Comparison of ENCODE assay signal across 11 cellular contexts in the genomic region with DNA sequence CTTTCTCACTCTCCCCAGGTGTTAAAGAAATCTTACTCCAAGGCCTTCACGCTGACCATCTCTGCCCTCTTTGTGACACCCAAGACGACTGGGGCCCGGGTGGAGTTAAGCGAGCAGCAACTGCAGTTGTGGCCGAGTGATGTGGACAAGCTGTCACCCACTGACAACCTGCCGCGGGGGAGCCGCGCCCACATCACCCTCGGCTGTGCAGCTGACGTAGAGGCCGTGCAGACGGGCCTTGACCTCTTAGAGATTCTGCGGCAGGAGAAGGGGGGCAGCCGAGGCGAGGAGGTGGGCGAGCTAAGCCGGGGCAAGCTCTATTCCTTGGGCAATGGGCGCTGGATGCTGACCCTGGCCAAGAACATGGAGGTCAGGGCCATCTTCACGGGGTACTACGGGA. TPM values are rescaled to one million over a fixed set of nuclear protein-coding genes. Genes with fewer than 3 reads are reported as not detected.
DNase-seq lines count a peak whose midpoint lies in the region; ATAC-seq and TF ChIP-seq lines count a peak whose summit lies in the region.
"Had no signal": no experiment of that assay in that cellular context is flagged by ENCODE, and none has a peak within 500 bp of the region (broad histone marks: within the 10 kb centered on the region; RNA-seq: fewer than 3 reads in every experiment).

No MANE protein-coding gene starts in this region.

- ATAC-seq in activated CD8-positive, alpha-beta T cell treated with anti-CD3 and anti-CD28 coated beads for 36 hours = no peak
- ATAC-seq in psoas muscle (peak; percentile 13 to 33 (median 26)), HG03280 (IDR thresholded peaks at IDR 0.05; ENCODE audit: unreplicated experiment) (no peak)

- no peaks in the 10 kb centered on the region for H3K9me2 ChIP-seq in hepatocyte (replicated peaks; ENCODE audit: insufficient read depth)

- H3K27ac ChIP-seq in psoas muscle (peak overlapping the region; percentile 80), hepatocyte (no peak overlapping the region)
- H3K27ac ChIP-seq: vagina had no signal

- H3K4me3 Mint-ChIP-seq in CD14-positive monocyte (no peak overlapping the region), immature natural killer cell (peak overlapping the region; percentile 42 to 76 (median 60))
- no peak overlapping the region for H3K4me3 Mint-ChIP-seq in activated CD8-positive, alpha-beta T cell treated with anti-CD3 and anti-CD28 coated beads for 36 hours
- H3K4me3 Mint-ChIP-seq: activated CD4-positive, alpha-beta T cell treated with anti-CD3 and anti-CD28 coated beads, Interleukin-2, amount 10 ng/mL, durations not matched to agents 24 days and 14 days had no signal

- H3K4me3 ChIP-seq in psoas muscle = peak overlapping the region; percentile 15
- no peak overlapping the region for H3K4me3 ChIP-seq in hepatocyte
- H3K4me3 ChIP-seq: vagina had no signal

- H3K27ac Mint-ChIP-seq in CD14-positive monocyte = peak overlapping the region in 4 of 7 donors; percentile 8 to 77 (median 46)
- H3K27ac Mint-ChIP-seq in activated CD8-positive, alpha-beta T cell treated with anti-CD3 and anti-CD28 coated beads for 36 hours = peak overlapping the region; percentile 25
- H3K27ac Mint-ChIP-seq in immature natural killer cell = peak overlapping the region; percentile 86 to 93 (median 92)
- H3K27ac Mint-ChIP-seq: activated CD4-positive, alpha-beta T cell treated with anti-CD3 and anti-CD28 coated beads, Interleukin-2, amount 10 ng/mL, durations not matched to agents 24 days and 14 days had no signal

- H3K9me3 Mint-ChIP-seq in CD14-positive monocyte = no peaks in the 10 kb centered on the region
- H3K9me3 Mint-ChIP-seq in activated CD8-positive, alpha-beta T cell treated with anti-CD3 and anti-CD28 coated beads for 36 hours = no peaks in the 10 kb centered on the region
- no peaks in the 10 kb centered on the region for H3K9me3 Mint-ChIP-seq in immature natural killer cell
- H3K9me3 Mint-ChIP-seq: activated CD4-positive, alpha-beta T cell treated with anti-CD3 and anti-CD28 coated beads, Interleukin-2, amount 10 ng/mL, durations not matched to agents 24 days and 14 days; CD4-positive, CD25-positive, alpha-beta regulatory T cell had no signal

- H3K4me2 ChIP-seq in hepatocyte = no peak overlapping the region

- H3K27me3 ChIP-seq in psoas muscle (ENCODE audit: insufficient read depth in 3 of 3, low read length in 2 of 3) (no peaks in the 10 kb centered on the region), hepatocyte (no peaks in the 10 kb centered on the region)
- H3K27me3 ChIP-seq: vagina had no signal

- TF ChIP-seq CTCF in CD14-positive monocyte (IDR thresholded peaks at IDR 0.05) (no peak), psoas muscle (IDR thresholded peaks at IDR 0.05) (no peak), hepatocyte (IDR thresholded peaks at IDR 0.05; ENCODE audit: poor library complexity) (no peak)
- no peak for TF ChIP-seq CTCF in activated CD8-positive, alpha-beta T cell treated with anti-CD3 and anti-CD28 coated beads for 36 hours (IDR thresholded peaks at IDR 0.05)

- H3K4me1 ChIP-seq in psoas muscle = peaks cover 25% of the 10 kb centered on the region
- H3K4me1 ChIP-seq in hepatocyte (ENCODE audit: insufficient read depth) = peaks cover under 1% of the 10 kb centered on the region

- DNase-seq in CD14-positive monocyte (ENCODE audit: low spot score) (no peak), immature natural killer cell (peak; percentile 61 to 64 (median 61)), psoas muscle (peak; percentile 29 to 61), NCI-H2227 (lab: John Stamatoyannopoulos, UW; ENCODE audit: unreplicated experiment) (no peak), hepatocyte (ENCODE audit: low spot score) (no peak), AG08396 (ENCODE audit: low spot score) (no peak)
- DNase-seq in activated CD8-positive, alpha-beta T cell treated with anti-CD3 and anti-CD28 coated beads for 36 hours = no peak
- DNase-seq: activated CD4-positive, alpha-beta T cell treated with anti-CD3 and anti-CD28 coated beads, Interleukin-2, amount 10 ng/mL, durations not matched to agents 24 days and 14 days; CD4-positive, CD25-positive, alpha-beta regulatory T cell had no signal

- POLR2A ChIA-PET in activated CD8-positive, alpha-beta T cell treated with anti-CD3 and anti-CD28 coated beads for 36 hours (lab: Charles Lee) = interaction anchor here (1.4 kb wide), 1 partner anchor 43 kb away, joined by 5 read pairs; no protein-coding TSS in a partner anchor

- H3K79me2 ChIP-seq in hepatocyte = peaks cover 35% of the 10 kb centered on the region

- H3K36me3 ChIP-seq in psoas muscle (ENCODE audit: insufficient read depth in 1 of 2, low read depth in 1 of 2) = peaks cover 4 to 78% of the 10 kb centered on the region in 2 donors
- no peaks in the 10 kb centered on the region for H3K36me3 ChIP-seq in hepatocyte (replicated peaks; ENCODE audit: insufficient read depth, low read depth)

- H3K36me3 Mint-ChIP-seq in CD14-positive monocyte = peaks cover 58 to 82% of the 10 kb centered on the region in 2 donors
- peaks cover 30% of the 10 kb centered on the region for H3K36me3 Mint-ChIP-seq in activated CD8-positive, alpha-beta T cell treated with anti-CD3 and anti-CD28 coated beads for 36 hours (ENCODE audit: low read depth)
- H3K36me3 Mint-ChIP-seq in immature natural killer cell = peaks cover 7 to 27% (median 13%) of the 10 kb centered on the region in 3 donors

- H3K9me3 ChIP-seq in psoas muscle (no peaks in the 10 kb centered on the region), hepatocyte (ENCODE audit: low read depth) (no peaks in the 10 kb centered on the region)
- H3K9me3 ChIP-seq: vagina had no signal

- H3K4me1 Mint-ChIP-seq in CD14-positive monocyte = peaks cover 19% of the 10 kb centered on the region
- peaks cover 17% of the 10 kb centered on the region for H3K4me1 Mint-ChIP-seq in activated CD8-positive, alpha-beta T cell treated with anti-CD3 and anti-CD28 coated beads for 36 hours (ENCODE audit: low read depth)
- peaks cover 29 to 38% of the 10 kb centered on the region in 2 donors for H3K4me1 Mint-ChIP-seq in immature natural killer cell

- 35 to 56% (median 37%) methylated on average over 21 of the region's 21 CpGs for WGBS in psoas muscle, 3 donors
- WGBS in hepatocyte (ENCODE audit: low lambda C conversion rate, missing lambda C conversion rate) = 89% methylated on average over 21 of the region's 21 CpGs

- no peaks in the 10 kb centered on the region for H3K27me3 Mint-ChIP-seq in CD14-positive monocyte (ENCODE audit: low read depth in 3 of 3)
- no peaks in the 10 kb centered on the region for H3K27me3 Mint-ChIP-seq in activated CD8-positive, alpha-beta T cell treated with anti-CD3 and anti-CD28 coated beads for 36 hours
- H3K27me3 Mint-ChIP-seq in immature natural killer cell (ENCODE audit: low read depth in 3 of 3) = peaks cover 1 to 15% (median 6%) of the 10 kb centered on the region in 3 donors
- H3K27me3 Mint-ChIP-seq: activated CD4-positive, alpha-beta T cell treated with anti-CD3 and anti-CD28 coated beads, Interleukin-2, amount 10 ng/mL, durations not matched to agents 24 days and 14 days; CD4-positive, CD25-positive, alpha-beta regulatory T cell had no signal

- H2AFZ ChIP-seq in hepatocyte = no peak overlapping the region

- H4K20me1 ChIP-seq in hepatocyte (ENCODE audit: insufficient read depth, poor library complexity, severe bottlenecking) = peaks cover 8% of the 10 kb centered on the region

- intact Hi-C loops in CD14-positive monocyte (cut with micrococcal nuclease) (loop anchor here in 1 of 2 donors (5.0 kb wide), 1 partner anchor 36 kb away; no protein-coding TSS in a partner anchor), psoas muscle (cut with DNase I) (no loop called here)
- intact Hi-C loops in activated CD8-positive, alpha-beta T cell treated with anti-CD3 and anti-CD28 coated beads for 36 hours (cut with micrococcal nuclease) = no loop called here

- CTCF ChIA-PET in activated CD8-positive, alpha-beta T cell treated with anti-CD3 and anti-CD28 coated beads for 36 hours (lab: Charles Lee) = no interaction called here

RNA-seq across cellular contexts. Expression of a gene that starts 6.9 kb away (rescaled TPM):
- polyA plus RNA-seq in CD14-positive monocyte = 10 to 100 TPM; 47.0 to 50.2 TPM
- total RNA-seq in activated CD8-positive, alpha-beta T cell treated with anti-CD3 and anti-CD28 coated beads for 36 hours = 10 to 100 TPM; 50.1 to 54.5 TPM
- polyA plus RNA-seq in immature natural killer cell = 10 to 100 TPM; 22.8 to 56.3 (median 44.1) TPM
- 10 to 100 TPM; 21.0 to 26.8 (median 22.9) TPM for total RNA-seq in psoas muscle
- polyA plus RNA-seq in psoas muscle = 10 to 100 TPM; 17.6 to 22.6 (median 21.2) TPM
- 59.8 and 61.4 TPM in 2 replicates for total RNA-seq in hepatocyte
- 77.7 and 97.0 TPM in 2 replicates for polyA plus RNA-seq in hepatocyte

RNA-seq across cellular contexts. Expression of a gene that starts 43.0 kb away (rescaled TPM):
- polyA plus RNA-seq in CD14-positive monocyte (under 1 TPM; 0.23 to 0.28 TPM), immature natural killer cell (under 1 TPM in 2 of 3 donors, not detected in 1; 0.15 to 0.38 TPM), psoas muscle (under 1 TPM; 0.31 to 0.99 (median 0.63) TPM), hepatocyte (0.75 and 0.76 TPM in 2 replicates)
- 1 to 10 TPM in 1 of 2 experiments, under 1 TPM in 1; 0.81 to 1.4 TPM for total RNA-seq in activated CD8-positive, alpha-beta T cell treated with anti-CD3 and anti-CD28 coated beads for 36 hours
- total RNA-seq in psoas muscle (under 1 TPM in 2 of 4 donors, not detected in 2; 0.17 to 0.32 TPM), hepatocyte (0.52 and 0.53 TPM in 2 replicates)
- total RNA-seq: CD4-positive, CD25-positive, alpha-beta regulatory T cell had no signal

RNA-seq across cellular contexts. Expression of a gene that starts 43.8 kb away (rescaled TPM):
- polyA plus RNA-seq in CD14-positive monocyte (10 to 100 TPM; 59.6 to 79.7 TPM), immature natural killer cell (10 to 100 TPM; 54.1 to 94.0 (median 55.8) TPM), psoas muscle (100 to 1,000 TPM in 1 of 3 donors, 10 to 100 TPM in 2; 85.4 to 142 (median 93.3) TPM), hepatocyte (50.1 and 61.7 TPM in 2 replicates)
- 10 to 100 TPM; 86.7 to 90.3 TPM for total RNA-seq in activated CD8-positive, alpha-beta T cell treated with anti-CD3 and anti-CD28 coated beads for 36 hours
- total RNA-seq in psoas muscle (100 to 1,000 TPM in 1 of 4 donors, 10 to 100 TPM in 3; 66.3 to 102 (median 76.9) TPM), hepatocyte (73.6 and 86.3 TPM in 2 replicates)

RNA-seq across cellular contexts. Expression of a gene that starts 46.4 kb away (rescaled TPM):
- polyA plus RNA-seq in CD14-positive monocyte (10 to 100 TPM; 51.1 to 69.9 TPM), immature natural killer cell (10 to 100 TPM; 21.5 to 33.6 (median 32.6) TPM), psoas muscle (10 to 100 TPM; 41.5 to 81.1 (median 43.1) TPM), hepatocyte (55.0 and 57.2 TPM in 2 replicates)
- total RNA-seq in activated CD8-positive, alpha-beta T cell treated with anti-CD3 and anti-CD28 coated beads for 36 hours = 10 to 100 TPM; 13.8 to 15.0 TPM
- total RNA-seq in psoas muscle (10 to 100 TPM; 35.0 to 46.8 (median 39.4) TPM), hepatocyte (37.5 and 40.8 TPM in 2 replicates)

RNA-seq across cellular contexts. Expression of a gene that starts 54.7 kb away (rescaled TPM):
- 10 to 100 TPM; 41.0 to 48.3 TPM for polyA plus RNA-seq in CD14-positive monocyte
- total RNA-seq in activated CD8-positive, alpha-beta T cell treated with anti-CD3 and anti-CD28 coated beads for 36 hours = 100 to 1,000 TPM; 185 to 186 TPM
- polyA plus RNA-seq in immature natural killer cell = 10 to 100 TPM; 46.9 to 99.2 (median 49.3) TPM
- total RNA-seq in psoas muscle = 10 to 100 TPM; 18.6 to 24.1 (median 21.5) TPM
- polyA plus RNA-seq in psoas muscle = 10 to 100 TPM; 10.5 to 20.5 (median 17.9) TPM
- total RNA-seq in hepatocyte = 157 and 167 TPM in 2 replicates
- 82.1 and 101 TPM in 2 replicates for polyA plus RNA-seq in hepatocyte

Comparison
In these comparisons a context has a peak if more than half of its experiments do, and no peak if none do; other contexts are left out.
1. DNase-seq: peak in immature natural killer cell (3 of 3) and psoas muscle (2 of 2); none in CD14-positive monocyte (single experiment), activated CD8-positive, alpha-beta T cell treated with anti-CD3 and anti-CD28 coated beads for 36 hours (single experiment), NCI-H2227 (single experiment), hepatocyte (single experiment) and AG08396 (single experiment).
2. H3K27ac Mint-ChIP-seq: peak in every context shown above with its lines; median percentile 92 in immature natural killer cell; 46 in CD14-positive monocyte; 25 in activated CD8-positive, alpha-beta T cell treated with anti-CD3 and anti-CD28 coated beads for 36 hours.
3. H3K4me3 Mint-ChIP-seq: peak in immature natural killer cell (5 of 5); none in CD14-positive monocyte (0 of 2) and activated CD8-positive, alpha-beta T cell treated with anti-CD3 and anti-CD28 coated beads for 36 hours (single experiment).
4. ATAC-seq: peak in psoas muscle (4 of 4); none in activated CD8-positive, alpha-beta T cell treated with anti-CD3 and anti-CD28 coated beads for 36 hours (single experiment) and HG03280 (single experiment).